ENCODE assay signal across 9 cellular contexts in the genomic region with DNA sequence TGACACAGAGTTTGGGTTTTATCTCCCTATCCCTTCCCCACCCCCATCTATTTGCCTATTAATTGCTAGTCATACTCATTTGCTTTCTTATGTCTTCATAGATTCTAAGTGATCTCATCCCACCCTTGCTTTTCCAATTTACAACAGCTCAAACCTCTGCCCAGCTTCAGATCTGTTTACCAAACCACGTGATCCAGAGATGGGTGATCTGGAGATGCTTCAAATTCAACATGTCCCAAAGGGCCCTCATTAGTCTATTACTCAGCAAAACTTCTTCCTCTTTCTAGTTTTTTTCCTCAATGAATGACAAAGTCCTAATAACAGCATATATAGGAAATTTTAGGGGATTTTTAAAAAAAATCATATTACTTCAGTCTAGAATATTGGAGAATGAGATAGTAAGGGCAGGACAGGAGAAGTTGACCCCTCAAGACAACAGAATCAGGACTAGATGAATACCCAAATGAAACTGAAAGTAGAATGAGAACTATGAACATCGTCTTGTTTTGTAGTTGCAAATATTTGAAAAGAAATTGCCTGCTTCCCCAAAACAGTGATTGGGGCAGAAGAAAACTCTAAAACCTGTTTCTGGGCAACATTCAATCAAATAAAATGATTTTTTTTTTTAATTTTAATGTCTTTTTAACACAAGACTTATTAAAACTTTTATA.
A peak's percentile ranks its signal among the peaks of the same experiment; 100 is the strongest.
DNase-seq lines count a peak whose midpoint lies in the region; ATAC-seq, FAIRE-seq and TF ChIP-seq lines count a peak whose summit lies in the region.
"Had no signal": no experiment of that assay in that cellular context is flagged by ENCODE, and none has a peak within 500 bp of the region (broad histone marks: within the 10 kb centered on the region; RNA-seq: fewer than 3 reads in every experiment).

No MANE protein-coding gene starts in this region.

- peak overlapping the region; percentile 19 for H3K27ac ChIP-seq in CD8-positive, alpha-beta T cell (ENCODE audit: low read depth, low read length)
- H3K27ac ChIP-seq in kidney (ENCODE audit: low read depth in 2 of 2, low read length in 2 of 2): no peak overlapping the region

- H3K9ac ChIP-seq in kidney (ENCODE audit: low read length in 2 of 2): no peak overlapping the region

- intact Hi-C loops in CD8-positive, alpha-beta T cell (cut with DNase I, micrococcal nuclease): loop anchor here in 1 of 2 experiments (2.0 kb wide), 1 partner anchor 96 kb away; no protein-coding TSS in a partner anchor
- intact Hi-C loops in kidney (cut with DNase I) (no loop called here), posterior vena cava (cut with DNase I) (no loop called here)

- H3K36me3 Mint-ChIP-seq in CD8-positive, alpha-beta T cell: no peaks in the 10 kb centered on the region
- H3K36me3 Mint-ChIP-seq: IgD-negative memory B cell had no signal

- no peak for DNase-seq in CD8-positive, alpha-beta T cell
- DNase-seq in NAMALWA (ENCODE audit: low spot score) (peak; percentile 26), fibroblast of the aortic adventitia (ENCODE audit: low read depth) (peak; percentile 42), kidney (no peak), NCI-H1694 treated with DMSO at 0.1 percent for 48 hours (lab: John Stamatoyannopoulos, UW) (no peak), KG1 (lab: John Stamatoyannopoulos, UW) (no peak), posterior vena cava (ENCODE audit: low spot score) (no peak)

- no peaks in the 10 kb centered on the region for H3K36me3 ChIP-seq in CD8-positive, alpha-beta T cell (ENCODE audit: insufficient read depth, low read length)
- H3K36me3 ChIP-seq in kidney (ENCODE audit: control insufficient read depth in 1 of 2, insufficient read depth in 2 of 2, low read length in 2 of 2): no peaks in the 10 kb centered on the region

- no peaks in the 10 kb centered on the region for H3K27me3 ChIP-seq in CD8-positive, alpha-beta T cell (ENCODE audit: insufficient read depth, low read length)

- CTCF ChIA-PET in CD8-positive, alpha-beta T cell (lab: Charles Lee): interaction anchor here (0.9 kb wide), 1 partner anchor 28 kb away, joined by 3 read pairs; no protein-coding TSS in a partner anchor

- no peaks in the 10 kb centered on the region for H3K9me3 ChIP-seq in CD8-positive, alpha-beta T cell (ENCODE audit: low read length)
- H3K9me3 ChIP-seq in kidney (ENCODE audit: control insufficient read depth in 1 of 2, low read length in 2 of 2): no peaks in the 10 kb centered on the region

- H3K27ac Mint-ChIP-seq in CD8-positive, alpha-beta T cell: peak overlapping the region; percentile 78

- H3K9me3 Mint-ChIP-seq in CD8-positive, alpha-beta T cell: peaks cover 4% of the 10 kb centered on the region
- H3K9me3 Mint-ChIP-seq: IgD-negative memory B cell had no signal

- no peaks in the 10 kb centered on the region for H3K27me3 Mint-ChIP-seq in CD8-positive, alpha-beta T cell (ENCODE audit: low read depth)
- H3K27me3 Mint-ChIP-seq: IgD-negative memory B cell had no signal

- peak overlapping the region; percentile 79 for H3K4me3 Mint-ChIP-seq in CD8-positive, alpha-beta T cell

- POLR2A ChIA-PET in CD8-positive, alpha-beta T cell (lab: Charles Lee): no interaction called here

- H3K4me1 ChIP-seq in CD8-positive, alpha-beta T cell (ENCODE audit: insufficient read depth, low read length): peaks cover 22% of the 10 kb centered on the region
- H3K4me1 ChIP-seq in kidney (ENCODE audit: control insufficient read depth in 1 of 2, insufficient read depth in 1 of 2, low read depth in 1 of 2, low read length in 2 of 2): no peaks in the 10 kb centered on the region

- FAIRE-seq in kidney (lab: Jason Lieb, UNC): no peak

- no peak for TF ChIP-seq CTCF in CD8-positive, alpha-beta T cell (IDR thresholded peaks at IDR 0.05)
- TF ChIP-seq CTCF in fibroblast of the aortic adventitia (IDR thresholded peaks at IDR 0.05; ENCODE audit: insufficient read depth, low read length): no peak
- TF ChIP-seq CTCF in kidney (IDR thresholded peaks at IDR 0.05; ENCODE audit: borderline replicate concordance, extremely low read depth, insufficient read depth): no peak

- peaks cover 35% of the 10 kb centered on the region for H3K4me1 Mint-ChIP-seq in CD8-positive, alpha-beta T cell (ENCODE audit: low read depth)

- ATAC-seq in CD8-positive, alpha-beta T cell: no peak
- ATAC-seq in GM21381 (IDR thresholded peaks at IDR 0.05; ENCODE audit: unreplicated experiment): peak; percentile 70

- peak overlapping the region; percentile 29 for H3K4me3 ChIP-seq in CD8-positive, alpha-beta T cell (ENCODE audit: low read depth, low read length)
- peak overlapping the region; percentile 19 for H3K4me3 ChIP-seq in fibroblast of the aortic adventitia (ENCODE audit: low read depth, low read length)
- no peak overlapping the region for H3K4me3 ChIP-seq in kidney (ENCODE audit: low read length in 2 of 2)

Comparison
In these comparisons a context has a peak if more than half of its experiments do, and no peak if none do; other contexts are left out.
1. DNase-seq: peak in NAMALWA (single experiment) and fibroblast of the aortic adventitia (single experiment); none in CD8-positive, alpha-beta T cell (0 of 7), kidney (single experiment), NCI-H1694 treated with DMSO at 0.1 percent for 48 hours (single experiment), KG1 (single experiment) and posterior vena cava (single experiment).
2. H3K4me3 ChIP-seq: peak in CD8-positive, alpha-beta T cell (single experiment) and fibroblast of the aortic adventitia (single experiment); none in kidney (0 of 2).